ENCODE assay signal across 16 cellular contexts in genomic region chr2:115214050-115214449, GRCh38.
DNase-seq lines count a peak whose midpoint lies in the region; ATAC-seq and TF ChIP-seq lines count a peak whose summit lies in the region.
"Had no signal": no experiment of that assay in that cellular context is flagged by ENCODE, and none has a peak within 500 bp of the region (broad histone marks: within the 10 kb centered on the region; RNA-seq: fewer than 3 reads in every experiment).

No MANE protein-coding gene starts in this region.

- no peak overlapping the region for H2AFZ ChIP-seq in H9 (ENCODE audit: low read length)

- no peak overlapping the region for H3K9ac ChIP-seq in H9 (ENCODE audit: extremely low read depth, insufficient read length, low read length)
- no peak overlapping the region for H3K9ac ChIP-seq in iPS-18a (ENCODE audit: low read length)

- no CpG with 5 or more reads among the region's 2 CpGs for WGBS in H9 (ENCODE audit: extremely low coverage, insufficient read length, low lambda C conversion rate)

- no peak overlapping the region for H4K91ac ChIP-seq in H9 (ENCODE audit: insufficient read length, low read depth, low read length)

- H3K9me3 ChIP-seq in H9 (ENCODE audit: control insufficient read depth, low read depth, low read length) = no peaks in the 10 kb centered on the region
- no peaks in the 10 kb centered on the region for H3K9me3 ChIP-seq in iPS-18a (ENCODE audit: control insufficient read depth, low read depth, low read length)
- H3K9me3 ChIP-seq: A549, BE2C had no signal

- H3K14ac ChIP-seq in H9 (ENCODE audit: insufficient read depth, low read length) = no peak overlapping the region

- CTCF ChIA-PET in WTC11 (lab: Charles Lee) = no interaction called here
- CTCF ChIA-PET in activated CD8-positive, alpha-beta memory T cell treated with anti-CD3 and anti-CD28 coated beads, Interleukin-2, amount 10 ng/mL, durations not matched to agents 7 days and 5 days (lab: Charles Lee) = no interaction called here
- CTCF ChIA-PET in activated naive CD4-positive, alpha-beta T cell treated with anti-CD3 and anti-CD28 coated beads for 36 hours (lab: Charles Lee) = no interaction called here

- H2BK15ac ChIP-seq in H9 (ENCODE audit: low read depth, low read length) = no peak overlapping the region

- no peak overlapping the region for H2BK120ac ChIP-seq in H9 (ENCODE audit: low read depth, low read length, poor library complexity, severe bottlenecking)

- H3K4me3 Mint-ChIP-seq in H9 (peak overlapping the region in 1 of 2 experiments; percentile 61; a peak in 3 of 5 replicates), WTC11 (peak overlapping the region; percentile 14; the same call in 1 of the 2 replicates)
- no peak overlapping the region for H3K4me3 Mint-ChIP-seq in activated CD8-positive, alpha-beta memory T cell treated with anti-CD3 and anti-CD28 coated beads, Interleukin-2, amount 10 ng/mL, durations not matched to agents 7 days and 5 days
- no peak overlapping the region for H3K4me3 Mint-ChIP-seq in activated naive CD4-positive, alpha-beta T cell treated with anti-CD3 and anti-CD28 coated beads for 36 hours
- H3K4me3 Mint-ChIP-seq: CD4-positive, alpha-beta memory T cell had no signal

- intact Hi-C loops in activated naive CD4-positive, alpha-beta T cell treated with anti-CD3 and anti-CD28 coated beads for 36 hours (cut with micrococcal nuclease) = no loop called here

- H3K9me3 Mint-ChIP-seq in H9 (no peaks in the 10 kb centered on the region; a peak in 1 of 5 replicates), WTC11 (peaks cover 21% of the 10 kb centered on the region; the same call in 1 of the 2 replicates)
- peaks cover 9% of the 10 kb centered on the region for H3K9me3 Mint-ChIP-seq in activated CD8-positive, alpha-beta memory T cell treated with anti-CD3 and anti-CD28 coated beads, Interleukin-2, amount 10 ng/mL, durations not matched to agents 7 days and 5 days (ENCODE audit: low read depth)
- H3K9me3 Mint-ChIP-seq in activated naive CD4-positive, alpha-beta T cell treated with anti-CD3 and anti-CD28 coated beads for 36 hours = peaks cover 4% of the 10 kb centered on the region

- H3K36me3 Mint-ChIP-seq in H9 (ENCODE audit: insufficient read depth in 1 of 3, low read depth in 3 of 3) = peaks cover 1 to 11% (median 7%) of the 10 kb centered on the region in 3 experiments; a peak in 5 of 7 replicates
- peaks cover 11% of the 10 kb centered on the region for H3K36me3 Mint-ChIP-seq in WTC11
- no peaks in the 10 kb centered on the region for H3K36me3 Mint-ChIP-seq in activated CD8-positive, alpha-beta memory T cell treated with anti-CD3 and anti-CD28 coated beads, Interleukin-2, amount 10 ng/mL, durations not matched to agents 7 days and 5 days
- H3K36me3 Mint-ChIP-seq in activated naive CD4-positive, alpha-beta T cell treated with anti-CD3 and anti-CD28 coated beads for 36 hours (ENCODE audit: low read depth) = no peaks in the 10 kb centered on the region
- H3K36me3 Mint-ChIP-seq: CD4-positive, alpha-beta memory T cell had no signal

- no peak overlapping the region for H2BK5ac ChIP-seq in H9 (ENCODE audit: insufficient read length, low read length)

- POLR2A ChIA-PET in WTC11 (lab: Charles Lee) = no interaction called here

- H3K27ac ChIP-seq in H9 (ENCODE audit: insufficient read length, low read depth, low read length) = no peak overlapping the region
- no peak overlapping the region for H3K27ac ChIP-seq in iPS-18a (ENCODE audit: low read length)
- H3K27ac ChIP-seq: A549, C4-2B had no signal

- peak; percentile 97 for ATAC-seq in WTC11
- no peak for ATAC-seq in activated CD8-positive, alpha-beta memory T cell treated with anti-CD3 and anti-CD28 coated beads, Interleukin-2, amount 10 ng/mL, durations not matched to agents 7 days and 5 days
- ATAC-seq: A549, HepG2 had no signal

- H3K4me1 Mint-ChIP-seq in H9 = peaks cover 36 to 37% of the 10 kb centered on the region in 2 experiments
- peaks cover 35% of the 10 kb centered on the region for H3K4me1 Mint-ChIP-seq in WTC11
- H3K4me1 Mint-ChIP-seq in activated CD8-positive, alpha-beta memory T cell treated with anti-CD3 and anti-CD28 coated beads, Interleukin-2, amount 10 ng/mL, durations not matched to agents 7 days and 5 days = no peaks in the 10 kb centered on the region
- H3K4me1 Mint-ChIP-seq in activated naive CD4-positive, alpha-beta T cell treated with anti-CD3 and anti-CD28 coated beads for 36 hours (ENCODE audit: low read depth) = no peaks in the 10 kb centered on the region
- H3K4me1 Mint-ChIP-seq: CD4-positive, alpha-beta memory T cell had no signal

- H3K4me2 ChIP-seq in H9 (ENCODE audit: insufficient read depth, insufficient read length, low read length) = no peak overlapping the region
- H3K4me2 ChIP-seq: A549 had no signal

- H2BK20ac ChIP-seq in H9 (ENCODE audit: low read depth, low read length, poor library complexity, severe bottlenecking) = no peak overlapping the region

- H3K36me3 ChIP-seq in iPS-18a (ENCODE audit: control insufficient read depth, low read depth, low read length) = no peaks in the 10 kb centered on the region
- H3K36me3 ChIP-seq: BE2C had no signal

- H3K4me3 ChIP-seq in iPS-18a (ENCODE audit: low read length) = peak overlapping the region; percentile 13
- H3K4me3 ChIP-seq: A549 had no signal

- no peak overlapping the region for H4K5ac ChIP-seq in H9 (ENCODE audit: insufficient read length, low read depth, low read length)

- H3K56ac ChIP-seq in H9 (ENCODE audit: insufficient read length, low read depth, low read length) = no peak overlapping the region

- H3T11ph ChIP-seq in H9 (ENCODE audit: low read length) = no peak overlapping the region

- no peak overlapping the region for H2BK12ac ChIP-seq in H9 (ENCODE audit: insufficient read length, low read depth, low read length)

- no peak overlapping the region for H3K4ac ChIP-seq in H9 (ENCODE audit: low read depth, low read length)

- H3K23me2 ChIP-seq in H9 (ENCODE audit: insufficient read length, low read depth, low read length, poor library complexity, severe bottlenecking) = no peaks in the 10 kb centered on the region

- no peak overlapping the region for H2AK5ac ChIP-seq in H9 (ENCODE audit: insufficient read length, low read length)

- no peaks in the 10 kb centered on the region for H3K79me1 ChIP-seq in H9 (ENCODE audit: insufficient read depth, low read depth, low read length, poor library complexity, severe bottlenecking)

- H3K27me3 Mint-ChIP-seq in H9 (ENCODE audit: low read depth) (no peaks in the 10 kb centered on the region), WTC11 (ENCODE audit: low read depth) (no peaks in the 10 kb centered on the region; the same call in 1 of the 2 replicates)
- no peaks in the 10 kb centered on the region for H3K27me3 Mint-ChIP-seq in activated CD8-positive, alpha-beta memory T cell treated with anti-CD3 and anti-CD28 coated beads, Interleukin-2, amount 10 ng/mL, durations not matched to agents 7 days and 5 days
- no peaks in the 10 kb centered on the region for H3K27me3 Mint-ChIP-seq in activated naive CD4-positive, alpha-beta T cell treated with anti-CD3 and anti-CD28 coated beads for 36 hours (ENCODE audit: low read depth)
- H3K27me3 Mint-ChIP-seq: CD4-positive, alpha-beta memory T cell had no signal

- H4K8ac ChIP-seq in H9 (replicated peaks; ENCODE audit: insufficient read length, low read depth, low read length) = no peak overlapping the region

- H3K23ac ChIP-seq in H9 (ENCODE audit: insufficient read length, low read depth, low read length) = no peak overlapping the region

- no peak for TF ChIP-seq CTCF in H9 (conservative IDR thresholded peaks at IDR 0.05)
- TF ChIP-seq CTCF in WTC11 (IDR thresholded peaks at IDR 0.05) = no peak
- TF ChIP-seq CTCF in GM20000 (IDR thresholded peaks at IDR 0.05; ENCODE audit: extremely low read depth, missing control alignments) = no peak

- H3K27me3 ChIP-seq in H9 (ENCODE audit: insufficient read depth, low read length) (no peaks in the 10 kb centered on the region), iPS-18a (ENCODE audit: control insufficient read depth, insufficient read depth, low read length) (no peaks in the 10 kb centered on the region)
- H3K27me3 ChIP-seq: BE2C had no signal

- no peaks in the 10 kb centered on the region; the same call in 1 of the 2 replicates for H3K4me1 ChIP-seq in H9 (ENCODE audit: insufficient read depth, low read length)
- peaks cover 28% of the 10 kb centered on the region for H3K4me1 ChIP-seq in iPS-18a (ENCODE audit: control insufficient read depth, low read depth, low read length)
- H3K4me1 ChIP-seq: A549, BE2C had no signal

- peak overlapping the region; percentile 81 to 96 (median 86); a peak in 6 of 7 replicates for H3K27ac Mint-ChIP-seq in H9
- H3K27ac Mint-ChIP-seq in WTC11 = peak overlapping the region; percentile 77
- H3K27ac Mint-ChIP-seq in activated CD8-positive, alpha-beta memory T cell treated with anti-CD3 and anti-CD28 coated beads, Interleukin-2, amount 10 ng/mL, durations not matched to agents 7 days and 5 days = no peak overlapping the region
- H3K27ac Mint-ChIP-seq in activated naive CD4-positive, alpha-beta T cell treated with anti-CD3 and anti-CD28 coated beads for 36 hours = no peak overlapping the region
- H3K27ac Mint-ChIP-seq: CD4-positive, alpha-beta memory T cell had no signal

- H3K18ac ChIP-seq in H9 (ENCODE audit: insufficient read length, low read depth, low read length) = no peak overlapping the region

- DNase-seq in H9 = peak; percentile 34
- DNase-seq in WTC11 (ENCODE audit: low spot score) = no peak
- no peak for DNase-seq in GM20000 (ENCODE audit: low spot score)
- DNase-seq in activated CD8-positive, alpha-beta memory T cell treated with anti-CD3 and anti-CD28 coated beads, Interleukin-2, amount 10 ng/mL, durations not matched to agents 7 days and 5 days = no peak
- no peak for DNase-seq in NCI-H2227 treated with DMSO at 0.1 percent for 48 hours (lab: John Stamatoyannopoulos, UW)
- no peak for DNase-seq in activated naive CD4-positive, alpha-beta T cell treated with anti-CD3 and anti-CD28 coated beads for 36 hours
- DNase-seq: BE2C; CD4-positive, alpha-beta memory T cell; DMS153; DMS79 treated with DMSO at 0.1 percent for 48 hours; EL; GDM1 had no signal

- H4K20me1 ChIP-seq in H9 (ENCODE audit: control insufficient read depth, insufficient read depth, insufficient read length) = no peaks in the 10 kb centered on the region

- no peaks in the 10 kb centered on the region for H3K79me2 ChIP-seq in H9 (ENCODE audit: insufficient read depth, low read length)

TF ChIP-seq in WTC11, 78 proteins besides CTCF, POLR2A, EP300 and RAD21 (continues in another document):
- no peak for TF ChIP-seq USF2 (CRISPR knock-in tag; IDR thresholded peaks at IDR 0.05)
- no peak for TF ChIP-seq NFATC4 (CRISPR knock-in tag; IDR thresholded peaks at IDR 0.05)
- TF ChIP-seq ATF1 (CRISPR knock-in tag; IDR thresholded peaks at IDR 0.05) = no peak
- TF ChIP-seq OVOL2 (CRISPR knock-in tag; IDR thresholded peaks at IDR 0.05; ENCODE audit: borderline replicate concordance) = no peak
- no peak for TF ChIP-seq ZNF232 (CRISPR knock-in tag; IDR thresholded peaks at IDR 0.05)

Comparison
In these comparisons a context has a peak if more than half of its experiments do, and no peak if none do; other contexts are left out.
1. H3K27ac Mint-ChIP-seq: peak in H9 (3 of 3) and WTC11 (single experiment); none in activated CD8-positive, alpha-beta memory T cell treated with anti-CD3 and anti-CD28 coated beads, Interleukin-2, amount 10 ng/mL, durations not matched to agents 7 days and 5 days (single experiment) and activated naive CD4-positive, alpha-beta T cell treated with anti-CD3 and anti-CD28 coated beads for 36 hours (single experiment).